1 cellular context compared by ENCODE assay signal in the genomic region with DNA sequence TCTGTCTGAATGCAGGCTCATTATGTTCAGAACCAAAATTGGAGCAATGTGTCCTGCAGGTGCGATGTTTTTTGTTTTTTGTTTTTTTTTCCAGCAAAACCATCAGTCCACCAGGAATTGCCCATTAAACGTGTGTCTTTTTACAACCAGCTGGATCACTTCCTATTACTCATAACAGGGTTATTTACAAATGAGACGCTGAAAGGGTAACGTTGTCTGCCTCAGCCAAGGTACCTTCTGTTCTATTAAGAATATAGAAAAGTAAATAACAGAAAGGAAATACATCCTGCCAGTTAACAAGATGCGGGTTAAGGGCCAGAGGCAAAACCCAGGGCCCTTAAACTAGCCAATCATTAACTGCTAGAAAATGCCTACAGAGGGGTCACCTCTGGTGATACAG.
TF ChIP-seq lines count a peak whose summit lies in the region.

No MANE protein-coding gene starts in this region.

TF ChIP-seq in HepG2, 621 proteins besides CTCF, POLR2A, EP300 and RAD21 (continued from another document):
- TF ChIP-seq, protein P1, sequence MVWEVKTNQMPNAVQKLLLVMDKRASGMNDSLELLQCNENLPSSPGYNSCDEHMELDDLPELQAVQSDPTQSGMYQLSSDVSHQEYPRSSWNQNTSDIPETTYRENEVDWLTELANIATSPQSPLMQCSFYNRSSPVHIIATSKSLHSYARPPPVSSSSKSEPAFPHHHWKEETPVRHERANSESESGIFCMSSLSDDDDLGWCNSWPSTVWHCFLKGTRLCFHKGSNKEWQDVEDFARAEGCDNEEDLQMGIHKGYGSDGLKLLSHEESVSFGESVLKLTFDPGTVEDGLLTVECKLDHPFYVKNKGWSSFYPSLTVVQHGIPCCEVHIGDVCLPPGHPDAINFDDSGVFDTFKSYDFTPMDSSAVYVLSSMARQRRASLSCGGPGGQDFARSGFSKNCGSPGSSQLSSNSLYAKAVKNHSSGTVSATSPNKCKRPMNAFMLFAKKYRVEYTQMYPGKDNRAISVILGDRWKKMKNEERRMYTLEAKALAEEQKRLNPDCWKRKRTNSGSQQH (CRISPR knock-in tag; IDR thresholded peaks at IDR 0.05; ENCODE audit: low read depth) = no peak
- no peak for TF ChIP-seq MEIS1 (CRISPR knock-in tag; IDR thresholded peaks at IDR 0.05; ENCODE audit: borderline replicate concordance)
- TF ChIP-seq, protein P2, sequence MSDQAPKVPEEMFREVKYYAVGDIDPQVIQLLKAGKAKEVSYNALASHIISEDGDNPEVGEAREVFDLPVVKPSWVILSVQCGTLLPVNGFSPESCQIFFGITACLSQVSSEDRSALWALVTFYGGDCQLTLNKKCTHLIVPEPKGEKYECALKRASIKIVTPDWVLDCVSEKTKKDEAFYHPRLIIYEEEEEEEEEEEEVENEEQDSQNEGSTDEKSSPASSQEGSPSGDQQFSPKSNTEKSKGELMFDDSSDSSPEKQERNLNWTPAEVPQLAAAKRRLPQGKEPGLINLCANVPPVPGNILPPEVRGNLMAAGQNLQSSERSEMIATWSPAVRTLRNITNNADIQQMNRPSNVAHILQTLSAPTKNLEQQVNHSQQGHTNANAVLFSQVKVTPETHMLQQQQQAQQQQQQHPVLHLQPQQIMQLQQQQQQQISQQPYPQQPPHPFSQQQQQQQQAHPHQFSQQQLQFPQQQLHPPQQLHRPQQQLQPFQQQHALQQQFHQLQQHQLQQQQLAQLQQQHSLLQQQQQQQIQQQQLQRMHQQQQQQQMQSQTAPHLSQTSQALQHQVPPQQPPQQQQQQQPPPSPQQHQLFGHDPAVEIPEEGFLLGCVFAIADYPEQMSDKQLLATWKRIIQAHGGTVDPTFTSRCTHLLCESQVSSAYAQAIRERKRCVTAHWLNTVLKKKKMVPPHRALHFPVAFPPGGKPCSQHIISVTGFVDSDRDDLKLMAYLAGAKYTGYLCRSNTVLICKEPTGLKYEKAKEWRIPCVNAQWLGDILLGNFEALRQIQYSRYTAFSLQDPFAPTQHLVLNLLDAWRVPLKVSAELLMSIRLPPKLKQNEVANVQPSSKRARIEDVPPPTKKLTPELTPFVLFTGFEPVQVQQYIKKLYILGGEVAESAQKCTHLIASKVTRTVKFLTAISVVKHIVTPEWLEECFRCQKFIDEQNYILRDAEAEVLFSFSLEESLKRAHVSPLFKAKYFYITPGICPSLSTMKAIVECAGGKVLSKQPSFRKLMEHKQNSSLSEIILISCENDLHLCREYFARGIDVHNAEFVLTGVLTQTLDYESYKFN (CRISPR knock-in tag; conservative IDR thresholded peaks at IDR 0.05) = no peak
- TF ChIP-seq, protein P3, sequence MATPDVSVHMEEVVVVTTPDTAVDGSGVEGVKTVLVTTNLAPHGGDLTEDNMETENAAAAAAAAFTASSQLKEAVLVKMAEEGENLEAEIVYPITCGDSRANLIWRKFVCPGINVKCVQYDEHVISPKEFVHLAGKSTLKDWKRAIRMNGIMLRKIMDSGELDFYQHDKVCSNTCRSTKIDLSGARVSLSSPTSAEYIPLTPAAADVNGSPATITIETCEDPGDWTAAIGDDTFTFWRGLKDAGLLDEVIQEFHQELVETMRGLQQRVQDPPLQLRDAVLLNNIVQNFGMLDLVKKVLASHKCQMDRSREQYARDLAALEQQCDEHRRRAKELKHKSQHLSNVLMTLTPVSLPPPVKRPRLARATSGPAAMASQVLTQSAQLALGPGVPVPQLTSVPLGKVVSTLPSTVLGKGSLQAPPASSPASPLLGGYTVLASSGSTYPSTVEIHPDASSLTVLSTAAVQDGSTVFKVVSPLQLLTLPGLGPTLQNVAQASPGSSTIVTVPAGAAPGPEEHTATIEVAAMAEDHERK (CRISPR knock-in tag; IDR thresholded peaks at IDR 0.05; ENCODE audit: low read depth) = no peak
- TF ChIP-seq, protein P4, sequence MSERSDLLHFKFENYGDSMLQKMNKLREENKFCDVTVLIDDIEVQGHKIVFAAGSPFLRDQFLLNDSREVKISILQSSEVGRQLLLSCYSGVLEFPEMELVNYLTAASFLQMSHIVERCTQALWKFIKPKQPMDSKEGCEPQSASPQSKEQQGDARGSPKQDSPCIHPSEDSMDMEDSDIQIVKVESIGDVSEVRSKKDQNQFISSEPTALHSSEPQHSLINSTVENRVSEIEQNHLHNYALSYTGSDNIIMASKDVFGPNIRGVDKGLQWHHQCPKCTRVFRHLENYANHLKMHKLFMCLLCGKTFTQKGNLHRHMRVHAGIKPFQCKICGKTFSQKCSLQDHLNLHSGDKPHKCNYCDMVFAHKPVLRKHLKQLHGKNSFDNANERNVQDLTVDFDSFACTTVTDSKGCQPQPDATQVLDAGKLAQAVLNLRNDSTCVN (CRISPR knock-in tag; IDR thresholded peaks at IDR 0.05; ENCODE audit: borderline replicate concordance) = no peak
